In genomic region chr10:58998924-58999713, GRCh38 we compare ENCODE assay signal across 13 cellular contexts.
DNase-seq lines count a peak whose midpoint lies in the region; ATAC-seq and TF ChIP-seq lines count a peak whose summit lies in the region.
"Had no signal": no experiment of that assay in that cellular context is flagged by ENCODE, and none has a peak within 500 bp of the region (broad histone marks: within the 10 kb centered on the region; RNA-seq: fewer than 3 reads in every experiment).

No MANE protein-coding gene starts in this region.

- intact Hi-C loops in heart right ventricle (cut with DNase I) (no loop called here), upper lobe of right lung (cut with DNase I) (no loop called here)

- in situ Hi-C loops in astrocyte of the spinal cord (cut with HindIII; ENCODE audit: low sequenced_read_pairs) = no loop called here

- H3K9me3 ChIP-seq in heart right ventricle (no peaks in the 10 kb centered on the region), upper lobe of right lung (no peaks in the 10 kb centered on the region)

- H3K9me3 Mint-ChIP-seq in activated CD8-positive, alpha-beta memory T cell treated with anti-CD3 and anti-CD28 coated beads, Interleukin-2, amount 10 ng/mL, durations not matched to agents 7 days and 5 days (ENCODE audit: low read depth) = no peaks in the 10 kb centered on the region
- H3K9me3 Mint-ChIP-seq in WTC11 = no peaks in the 10 kb centered on the region
- H3K9me3 Mint-ChIP-seq: mesothelial cell of epicardium had no signal

- H3K27me3 ChIP-seq in heart right ventricle (no peaks in the 10 kb centered on the region), upper lobe of right lung (no peaks in the 10 kb centered on the region)

- H3K27ac Mint-ChIP-seq in activated CD8-positive, alpha-beta memory T cell treated with anti-CD3 and anti-CD28 coated beads, Interleukin-2, amount 10 ng/mL, durations not matched to agents 7 days and 5 days = no peak overlapping the region
- H3K27ac Mint-ChIP-seq in WTC11 = no peak overlapping the region
- H3K27ac Mint-ChIP-seq: mesothelial cell of epicardium; stimulated activated memory B cell treated with anti-CD40 and anti-IgM and Interleukin-4, amounts not matched to agents 10 μg/mL and 1 μg/mL and 100 μg/mL, for 72 hours had no signal

- TF ChIP-seq CTCF in astrocyte of the spinal cord (IDR thresholded peaks at IDR 0.05; ENCODE audit: low read depth, low read length) (no peak), heart right ventricle (IDR thresholded peaks at IDR 0.05) (no peak), upper lobe of right lung (IDR thresholded peaks at IDR 0.05) (no peak), WTC11 (IDR thresholded peaks at IDR 0.05) (no peak)

- no peak overlapping the region for H3K4me3 Mint-ChIP-seq in activated CD8-positive, alpha-beta memory T cell treated with anti-CD3 and anti-CD28 coated beads, Interleukin-2, amount 10 ng/mL, durations not matched to agents 7 days and 5 days
- no peak overlapping the region for H3K4me3 Mint-ChIP-seq in WTC11
- H3K4me3 Mint-ChIP-seq: mesothelial cell of epicardium; stimulated activated memory B cell treated with anti-CD40 and anti-IgM and Interleukin-4, amounts not matched to agents 10 μg/mL and 1 μg/mL and 100 μg/mL, for 72 hours had no signal

- POLR2A ChIA-PET in WTC11 (lab: Charles Lee) = no interaction called here

- H3K4me1 Mint-ChIP-seq in activated CD8-positive, alpha-beta memory T cell treated with anti-CD3 and anti-CD28 coated beads, Interleukin-2, amount 10 ng/mL, durations not matched to agents 7 days and 5 days = no peaks in the 10 kb centered on the region
- H3K4me1 Mint-ChIP-seq in WTC11 = no peaks in the 10 kb centered on the region; the same call in 1 of the 2 replicates
- H3K4me1 Mint-ChIP-seq: stimulated activated memory B cell treated with anti-CD40 and anti-IgM and Interleukin-4, amounts not matched to agents 10 μg/mL and 1 μg/mL and 100 μg/mL, for 72 hours had no signal

- no peaks in the 10 kb centered on the region for H3K27me3 Mint-ChIP-seq in activated CD8-positive, alpha-beta memory T cell treated with anti-CD3 and anti-CD28 coated beads, Interleukin-2, amount 10 ng/mL, durations not matched to agents 7 days and 5 days
- H3K27me3 Mint-ChIP-seq in WTC11 (ENCODE audit: low read depth) = no peaks in the 10 kb centered on the region
- H3K27me3 Mint-ChIP-seq: stimulated activated memory B cell treated with anti-CD40 and anti-IgM and Interleukin-4, amounts not matched to agents 10 μg/mL and 1 μg/mL and 100 μg/mL, for 72 hours had no signal

- H3K4me1 ChIP-seq in heart right ventricle (peaks cover 0 to 19% (median 0%) of the 10 kb centered on the region in 9 donors), upper lobe of right lung (no peaks in the 10 kb centered on the region)

- 79 to 87% methylated on average over 8 of the region's 8 CpGs for WGBS in heart right ventricle, 2 donors

- no peaks in the 10 kb centered on the region for H3K36me3 Mint-ChIP-seq in activated CD8-positive, alpha-beta memory T cell treated with anti-CD3 and anti-CD28 coated beads, Interleukin-2, amount 10 ng/mL, durations not matched to agents 7 days and 5 days
- no peaks in the 10 kb centered on the region for H3K36me3 Mint-ChIP-seq in WTC11
- H3K36me3 Mint-ChIP-seq: mesothelial cell of epicardium; stimulated activated memory B cell treated with anti-CD40 and anti-IgM and Interleukin-4, amounts not matched to agents 10 μg/mL and 1 μg/mL and 100 μg/mL, for 72 hours had no signal

- H3K4me3 ChIP-seq in astrocyte of the spinal cord (ENCODE audit: low read depth, low read length) = no peak overlapping the region
- H3K4me3 ChIP-seq in heart right ventricle = peak overlapping the region in 1 of 10 donors; percentile 23
- no peak overlapping the region for H3K4me3 ChIP-seq in upper lobe of right lung

- peak; percentile 55 for DNase-seq in astrocyte of the spinal cord (ENCODE audit: low read depth, low spot score)
- DNase-seq in heart right ventricle = peak; percentile 30 to 36
- peak; percentile 71 for DNase-seq in occipital lobe (lab: John Stamatoyannopoulos, UW)
- no peak for DNase-seq in upper lobe of right lung
- no peak for DNase-seq in retina
- DNase-seq in activated CD8-positive, alpha-beta memory T cell treated with anti-CD3 and anti-CD28 coated beads, Interleukin-2, amount 10 ng/mL, durations not matched to agents 7 days and 5 days = no peak
- DNase-seq in WTC11 (ENCODE audit: low spot score) = no peak
- DNase-seq in NCI-H345 treated with DMSO at 0.1 percent for 48 hours (lab: John Stamatoyannopoulos, UW; ENCODE audit: unreplicated experiment) = no peak
- DNase-seq: activated CD4-positive, alpha-beta T cell treated with anti-CD3 and anti-CD28 coated beads, Interleukin-2, amount 50 U/mL, for 4 hours; activated naive CD4-positive, alpha-beta T cell; T-helper 2 cell had no signal

- H3K27ac ChIP-seq in heart right ventricle (peak overlapping the region in 9 of 10 donors; percentile 34 to 73 (median 61)), upper lobe of right lung (peak overlapping the region; percentile 70)

- ATAC-seq in heart right ventricle (peak; percentile 33 to 99 (median 92)), upper lobe of right lung (peak; percentile 53), WTC11 (no peak)
- ATAC-seq in activated CD8-positive, alpha-beta memory T cell treated with anti-CD3 and anti-CD28 coated beads, Interleukin-2, amount 10 ng/mL, durations not matched to agents 7 days and 5 days = no peak
- ATAC-seq: stimulated activated memory B cell treated with anti-CD40 and anti-IgM and Interleukin-4, amounts not matched to agents 10 μg/mL and 1 μg/mL and 100 μg/mL, for 72 hours had no signal

- H3K36me3 ChIP-seq in heart right ventricle = no peaks in the 10 kb centered on the region
- no peaks in the 10 kb centered on the region for H3K36me3 ChIP-seq in upper lobe of right lung

- CTCF ChIA-PET in activated CD8-positive, alpha-beta memory T cell treated with anti-CD3 and anti-CD28 coated beads, Interleukin-2, amount 10 ng/mL, durations not matched to agents 7 days and 5 days (lab: Charles Lee) = no interaction called here
- CTCF ChIA-PET in WTC11 (lab: Charles Lee) = interaction anchor here (0.6 kb wide), 1 partner anchor 47 kb away, joined by 3 read pairs; no protein-coding TSS in a partner anchor

TF ChIP-seq in WTC11, 78 proteins besides CTCF, POLR2A, EP300 and RAD21:
- TF ChIP-seq RELA (CRISPR knock-in tag; IDR thresholded peaks at IDR 0.05; ENCODE audit: borderline replicate concordance) = no peak
- no peak for TF ChIP-seq JAZF1 (CRISPR knock-in tag; IDR thresholded peaks at IDR 0.05)

Comparison
In these comparisons a context has a peak if more than half of its experiments do, and no peak if none do; other contexts are left out.
1. DNase-seq: peak in astrocyte of the spinal cord (single experiment), heart right ventricle (2 of 2) and occipital lobe (single experiment); none in upper lobe of right lung (single experiment), retina (single experiment), activated CD8-positive, alpha-beta memory T cell treated with anti-CD3 and anti-CD28 coated beads, Interleukin-2, amount 10 ng/mL, durations not matched to agents 7 days and 5 days (single experiment), WTC11 (single experiment) and NCI-H345 treated with DMSO at 0.1 percent for 48 hours (single experiment).
2. ATAC-seq: peak in heart right ventricle (8 of 8) and upper lobe of right lung (single experiment); none in activated CD8-positive, alpha-beta memory T cell treated with anti-CD3 and anti-CD28 coated beads, Interleukin-2, amount 10 ng/mL, durations not matched to agents 7 days and 5 days (single experiment) and WTC11 (single experiment).